Comparison of ENCODE assay signal across 24 cellular contexts in the genomic region with DNA sequence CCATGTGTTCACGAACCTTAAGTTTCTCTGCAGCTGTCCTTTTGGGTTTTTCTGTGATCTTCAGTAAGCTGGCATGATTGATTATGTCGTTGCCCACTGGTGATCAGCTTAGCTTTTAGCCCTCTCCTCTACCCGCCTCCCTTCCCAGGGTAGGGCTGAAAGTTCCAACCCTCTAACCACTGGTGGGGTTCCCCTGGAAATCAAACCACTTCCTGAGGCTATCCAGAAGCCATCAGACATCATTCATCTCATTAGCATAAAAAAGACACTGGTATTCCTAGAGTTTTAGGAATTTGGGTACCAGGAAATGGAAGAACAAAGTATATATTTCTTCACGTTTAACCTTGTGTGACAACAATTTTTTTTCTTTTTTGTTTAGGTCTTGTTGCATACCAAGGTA. TPM values are rescaled to one million over a fixed set of nuclear protein-coding genes. Genes with fewer than 3 reads are reported as not detected.
DNase-seq lines count a peak whose midpoint lies in the region; ATAC-seq and TF ChIP-seq lines count a peak whose summit lies in the region.
"Had no signal": no experiment of that assay in that cellular context is flagged by ENCODE, and none has a peak within 500 bp of the region (broad histone marks: within the 10 kb centered on the region; RNA-seq: fewer than 3 reads in every experiment).

No MANE protein-coding gene starts in this region.

- no peak for DNase-seq in natural killer cell treated with Interleukin-12 subunit alpha and Interleukin-12 subunit beta and Interleukin-15 and Interleukin-18, amount 100 ng/mL, for 72 hours (ENCODE audit: low spot score)
- DNase-seq in natural killer cell (no peak), WTC11 (ENCODE audit: low spot score) (no peak), iPS DF 6.9 (ENCODE audit: low read depth, low spot score) (peak; percentile 48), NCI-H526 treated with DMSO at 0.1 percent for 48 hours (lab: John Stamatoyannopoulos, UW) (no peak), uterus (no peak), posterior vena cava (ENCODE audit: low spot score) (no peak)
- DNase-seq: activated effector memory CD4-positive, alpha-beta T cell treated with anti-CD3 and anti-CD28 coated beads, Interleukin-2, amount 50 U/mL, for 16 hours; amygdala; CD8-positive, alpha-beta memory T cell; DMS79; erythroblast; foreskin melanocyte; KBM-7; left ventricle myocardium superior; NCI-H1694 treated with DMSO at 0.1 percent for 48 hours; NCI-H2227 treated with DMSO at 0.1 percent for 48 hours; small intestine; stimulated activated CD4-positive, alpha-beta T cell treated with anti-CD3 and anti-CD28 coated beads, Interleukin-4, amount 100 ng/mL, for 24 hours; T1000 had no signal

- peaks cover 50% of the 10 kb centered on the region for H3K36me3 Mint-ChIP-seq in natural killer cell treated with Interleukin-12 subunit alpha and Interleukin-12 subunit beta and Interleukin-15 and Interleukin-18, amount 100 ng/mL, for 72 hours
- H3K36me3 Mint-ChIP-seq in natural killer cell (peaks cover 13% of the 10 kb centered on the region), WTC11 (peaks cover 76% of the 10 kb centered on the region)

- no peak for ATAC-seq in natural killer cell treated with Interleukin-12 subunit alpha and Interleukin-12 subunit beta and Interleukin-15 and Interleukin-18, amount 100 ng/mL, for 72 hours
- ATAC-seq in natural killer cell, result no peak
- peak; percentile 96 for ATAC-seq in WTC11
- no peak for ATAC-seq in GM18519 (IDR thresholded peaks at IDR 0.05; ENCODE audit: low FRiP score, unreplicated experiment)
- ATAC-seq: left ventricle myocardium superior, Panc1 had no signal

- H3K27ac Mint-ChIP-seq in natural killer cell treated with Interleukin-12 subunit alpha and Interleukin-12 subunit beta and Interleukin-15 and Interleukin-18, amount 100 ng/mL, for 72 hours, result peak overlapping the region; percentile 63 to 72
- peak overlapping the region in 1 of 2 donors; percentile 29 for H3K27ac Mint-ChIP-seq in natural killer cell
- peak overlapping the region; percentile 92 for H3K27ac Mint-ChIP-seq in WTC11
- H3K27ac Mint-ChIP-seq: CD8-positive, alpha-beta memory T cell; stimulated activated naive CD8-positive, alpha-beta T cell treated with anti-CD3 and anti-CD28 coated beads, Interleukin-15, Interleukin-2, amounts not matched to agents 100 ng/mL and 50 ng/mL, for 24 hours had no signal

- H3K9me3 Mint-ChIP-seq in natural killer cell treated with Interleukin-12 subunit alpha and Interleukin-12 subunit beta and Interleukin-15 and Interleukin-18, amount 100 ng/mL, for 72 hours, result peaks cover 7% of the 10 kb centered on the region
- H3K9me3 Mint-ChIP-seq in natural killer cell (peaks cover 0 to 6% of the 10 kb centered on the region in 2 donors), WTC11 (peaks cover 37% of the 10 kb centered on the region)

- H3K4me3 Mint-ChIP-seq in natural killer cell treated with Interleukin-12 subunit alpha and Interleukin-12 subunit beta and Interleukin-15 and Interleukin-18, amount 100 ng/mL, for 72 hours, result no peak overlapping the region
- no peak overlapping the region for H3K4me3 Mint-ChIP-seq in natural killer cell
- peak overlapping the region; percentile 2; the same call in 1 of the 2 replicates for H3K4me3 Mint-ChIP-seq in WTC11
- H3K4me3 Mint-ChIP-seq: stimulated activated naive CD8-positive, alpha-beta T cell treated with anti-CD3 and anti-CD28 coated beads, Interleukin-15, Interleukin-2, amounts not matched to agents 100 ng/mL and 50 ng/mL, for 24 hours had no signal

- peaks cover 12 to 21% of the 10 kb centered on the region in 2 donors for H3K4me1 Mint-ChIP-seq in natural killer cell treated with Interleukin-12 subunit alpha and Interleukin-12 subunit beta and Interleukin-15 and Interleukin-18, amount 100 ng/mL, for 72 hours (ENCODE audit: low read depth in 2 of 2)
- H3K4me1 Mint-ChIP-seq in natural killer cell, result peaks cover 15 to 23% of the 10 kb centered on the region in 2 donors
- H3K4me1 Mint-ChIP-seq in WTC11, result peaks cover 62% of the 10 kb centered on the region

- intact Hi-C loops in natural killer cell (cut with micrococcal nuclease) (no loop called here), uterus (cut with DNase I; ENCODE audit: low total_unique reads) (no loop called here), posterior vena cava (cut with DNase I) (no loop called here)

- WGBS in iPS DF 6.9 (ENCODE audit: insufficient coverage, insufficient read length), result no CpG with 5 or more reads among the region's 4 CpGs

- TF ChIP-seq CTCF in natural killer cell (IDR thresholded peaks at IDR 0.05) (no peak), WTC11 (IDR thresholded peaks at IDR 0.05) (no peak), uterus (IDR thresholded peaks at IDR 0.05) (no peak)

- no peaks in the 10 kb centered on the region for H3K27me3 Mint-ChIP-seq in natural killer cell treated with Interleukin-12 subunit alpha and Interleukin-12 subunit beta and Interleukin-15 and Interleukin-18, amount 100 ng/mL, for 72 hours
- H3K27me3 Mint-ChIP-seq in natural killer cell (ENCODE audit: low read depth in 2 of 2), result no peaks in the 10 kb centered on the region
- no peaks in the 10 kb centered on the region for H3K27me3 Mint-ChIP-seq in WTC11 (ENCODE audit: low read depth)
- H3K27me3 Mint-ChIP-seq: CD8-positive, alpha-beta memory T cell; stimulated activated naive CD8-positive, alpha-beta T cell treated with anti-CD3 and anti-CD28 coated beads, Interleukin-15, Interleukin-2, amounts not matched to agents 100 ng/mL and 50 ng/mL, for 24 hours had no signal

- H3K9me3 ChIP-seq in iPS DF 6.9 (ENCODE audit: control insufficient read depth, insufficient read depth, low read length) (no peaks in the 10 kb centered on the region; the same call in 1 of the 2 replicates), uterus (no peaks in the 10 kb centered on the region)

- H3K27me3 ChIP-seq in iPS DF 6.9 (ENCODE audit: control insufficient read depth, insufficient read depth, low read length) (no peaks in the 10 kb centered on the region), uterus (no peaks in the 10 kb centered on the region)
- H3K27me3 ChIP-seq: tibial nerve had no signal

- H3K4me1 ChIP-seq in iPS DF 6.9 (ENCODE audit: control insufficient read depth, insufficient read depth, low read length) (0 out of 2 replicates have a peak, but pooled peaks cover 1% of the 10 kb centered on the region), uterus (no peaks in the 10 kb centered on the region)
- H3K4me1 ChIP-seq: tibial nerve had no signal

- TF ChIP-seq POLR2A in uterus (IDR thresholded peaks at IDR 0.05), result no peak

- no peak overlapping the region for H3K4me3 ChIP-seq in iPS DF 6.9 (ENCODE audit: low read length)
- no peak overlapping the region for H3K4me3 ChIP-seq in uterus
- H3K4me3 ChIP-seq: tibial nerve had no signal

- POLR2A ChIA-PET in WTC11 (lab: Charles Lee), result no interaction called here

- H3K27ac ChIP-seq in iPS DF 6.9 (ENCODE audit: low read length) (peak overlapping the region; percentile 73), uterus (no peak overlapping the region)
- H3K27ac ChIP-seq: tibial nerve had no signal

- peaks cover 10% of the 10 kb centered on the region; the same call in 1 of the 2 replicates for H3K36me3 ChIP-seq in iPS DF 6.9 (ENCODE audit: control insufficient read depth, insufficient read depth, low read length)
- H3K36me3 ChIP-seq in uterus, result no peaks in the 10 kb centered on the region

- CTCF ChIA-PET in WTC11 (lab: Charles Lee), result no interaction called here

TF ChIP-seq in WTC11, 78 proteins besides CTCF, POLR2A, EP300 and RAD21:
- TF ChIP-seq MYBL2 (CRISPR knock-in tag; IDR thresholded peaks at IDR 0.05) (no peak), KAT7 (CRISPR knock-in tag; IDR thresholded peaks at IDR 0.05; ENCODE audit: borderline replicate concordance) (no peak), SOX15 (CRISPR knock-in tag; IDR thresholded peaks at IDR 0.05) (no peak), TEAD1 (CRISPR knock-in tag; IDR thresholded peaks at IDR 0.05) (peak; percentile 51; the same call in 1 of the 2 replicates), SP1 (CRISPR knock-in tag; conservative IDR thresholded peaks at IDR 0.05) (0 out of 2 replicates have a peak, but pooled peaks have one; percentile 39)

RNA-seq across cellular contexts. Expression of gene SPIN1, which starts 29.8 kb away (rescaled TPM):
- 10 to 100 TPM; 18.6 to 27.8 TPM for total RNA-seq in natural killer cell treated with Interleukin-12 subunit alpha and Interleukin-12 subunit beta and Interleukin-15 and Interleukin-18, amount 100 ng/mL, for 72 hours
- total RNA-seq in natural killer cell (10 to 100 TPM; 30.3 to 46.1 (median 39.3) TPM), WTC11 (2021) (122 to 124 TPM (median 123 TPM) in 3 replicates), uterus (100 to 1,000 TPM in 3 of 4 donors, 10 to 100 TPM in 1; 55.8 to 388 (median 127) TPM), posterior vena cava (10 to 100 TPM; 76.4 to 78.2 TPM)
